Comparison of ENCODE assay signal across 25 cellular contexts in the genomic region with DNA sequence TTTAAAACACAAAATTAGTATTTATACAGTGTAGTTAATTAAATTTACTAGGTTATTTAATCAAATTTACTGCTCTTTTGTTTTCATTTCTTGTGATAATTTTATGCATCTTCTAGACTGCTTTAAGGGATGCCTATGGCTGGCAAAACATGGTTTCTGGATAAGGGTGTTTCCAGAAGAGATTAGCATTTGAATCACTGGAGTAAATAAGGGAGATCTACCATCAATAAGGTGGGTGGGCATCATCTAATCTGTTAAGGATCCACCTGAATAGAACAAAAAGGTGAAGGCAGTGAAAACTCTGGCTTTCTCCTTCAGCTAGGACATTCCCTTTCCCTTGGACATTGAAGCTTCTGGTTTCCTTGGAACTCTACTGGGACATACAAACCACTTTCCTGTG.
DNase-seq lines count a peak whose midpoint lies in the region; ATAC-seq, FAIRE-seq and TF ChIP-seq lines count a peak whose summit lies in the region.
"Had no signal": no experiment of that assay in that cellular context is flagged by ENCODE, and none has a peak within 500 bp of the region (broad histone marks: within the 10 kb centered on the region; RNA-seq: fewer than 3 reads in every experiment).

No MANE protein-coding gene starts in this region.

- TF ChIP-seq RAD21 in H1 (IDR thresholded peaks at IDR 0.05 in 1 of 2, conservative IDR thresholded peaks at IDR 0.05 in 1 of 2; ENCODE audit: low read depth in 2 of 2, low read length in 2 of 2), result no peak

- H3K79me1 ChIP-seq in H1 (ENCODE audit: low read depth, low read length) (no peaks in the 10 kb centered on the region), trophoblast cell (ENCODE audit: low read length) (no peaks in the 10 kb centered on the region)

- peaks cover 18% of the 10 kb centered on the region for H3K36me3 Mint-ChIP-seq in GM23338 (ENCODE audit: low read depth)
- H3K36me3 Mint-ChIP-seq: CD14-positive monocyte; CD8-positive, alpha-beta memory T cell had no signal

- H3K27ac ChIP-seq in GM23338 (ENCODE audit: low read depth) (peak overlapping the region; percentile 71; the same call in 1 of the 2 replicates), HEK293 (ENCODE audit: extremely low read depth, low read depth, low read length) (no peak overlapping the region), H1 (ENCODE audit: low read depth, low read length) (peak overlapping the region; percentile 40; the same call in 1 of the 2 replicates), trophoblast cell (ENCODE audit: low read depth, low read length) (no peak overlapping the region)
- H3K27ac ChIP-seq: A549; BLaER1 treated with 17β-estradiol and CSF1 and Interleukin-3, amounts not matched to agents 10 nM and 100 nM; GM23248 had no signal

- H4K5ac ChIP-seq in H1 (ENCODE audit: insufficient read length, low read depth, low read length), result peak overlapping the region; percentile 79

- H2AK5ac ChIP-seq in H1 (ENCODE audit: low read depth, low read length) (no peak overlapping the region), trophoblast cell (ENCODE audit: low read length) (no peak overlapping the region)

- H3K14ac ChIP-seq in H1 (ENCODE audit: insufficient read length), result no peak overlapping the region
- H3K14ac ChIP-seq in trophoblast cell (ENCODE audit: low read length), result no peak overlapping the region

- H2AFZ ChIP-seq in GM23338 (no peak overlapping the region), H1 (ENCODE audit: low read length) (no peak overlapping the region), trophoblast cell (ENCODE audit: insufficient read depth, low read length, poor library complexity) (no peak overlapping the region)
- H2AFZ ChIP-seq: GM23248 had no signal

- H2BK120ac ChIP-seq in H1 (replicated peaks; ENCODE audit: low read depth, low read length), result peak overlapping the region; percentile 85
- H2BK120ac ChIP-seq in trophoblast cell (ENCODE audit: insufficient read depth, low read length, poor library complexity), result no peak overlapping the region

- H3F3A ChIP-seq in GM23338 (replicated peaks; ENCODE audit: low read depth), result no peaks in the 10 kb centered on the region

- H3K79me2 ChIP-seq in GM23338 (replicated peaks; ENCODE audit: insufficient read depth) (no peaks in the 10 kb centered on the region), H1 (ENCODE audit: control insufficient read depth in 1 of 2, insufficient read depth in 2 of 2, low read length in 2 of 2) (no peaks in the 10 kb centered on the region), trophoblast cell (ENCODE audit: control insufficient read depth, insufficient read depth, low read length, poor library complexity) (no peaks in the 10 kb centered on the region)

- H3K18ac ChIP-seq in H1 (ENCODE audit: extremely low read depth, low read length), result no peak overlapping the region
- H3K18ac ChIP-seq in trophoblast cell (ENCODE audit: low read length), result no peak overlapping the region

- peaks cover 19% of the 10 kb centered on the region for H3K9me3 Mint-ChIP-seq in GM23338
- H3K9me3 Mint-ChIP-seq: CD4-positive, alpha-beta T cell; CD8-positive, alpha-beta memory T cell had no signal

- FAIRE-seq in H1 (lab: Jason Lieb, UNC), result no peak
- FAIRE-seq: A549, D721Med, GM12891, GM18507, H54 had no signal

- H4K91ac ChIP-seq in H1 (replicated peaks; ENCODE audit: insufficient read length, low read length) (peak overlapping the region; percentile 10), trophoblast cell (ENCODE audit: low read depth, low read length) (no peak overlapping the region)

- TF ChIP-seq CTCF in GM23338 (conservative IDR thresholded peaks at IDR 0.05; ENCODE audit: low read depth in 2 of 2) (no peak), HEK293 (tag by site-specific recombination; IDR thresholded peaks at IDR 0.05) (no peak), H1 (IDR thresholded peaks at IDR 0.05; ENCODE audit: control extremely low read depth in 1 of 3, insufficient read depth in 1 of 3, low read depth in 1 of 3, low read length in 3 of 3) (no peak)

- no peaks in the 10 kb centered on the region for H3K9me3 ChIP-seq in HEK293 (ENCODE audit: control insufficient read depth, insufficient read depth, low read depth, low read length)
- H3K9me3 ChIP-seq in H1 (ENCODE audit: insufficient read depth in 2 of 2, low read depth in 1 of 2, low read length in 1 of 2), result peaks cover 7 to 8% of the 10 kb centered on the region in 2 experiments
- no peaks in the 10 kb centered on the region for H3K9me3 ChIP-seq in trophoblast cell (ENCODE audit: insufficient read depth, low read depth, low read length)
- H3K9me3 ChIP-seq: A549; BE2C; BLaER1 treated with 17β-estradiol and CSF1 and Interleukin-3, amounts not matched to agents 10 nM and 100 nM had no signal

- H2BK12ac ChIP-seq in H1 (ENCODE audit: low read depth, low read length) (no peak overlapping the region), trophoblast cell (ENCODE audit: low read length) (no peak overlapping the region)

- H3K27me3 Mint-ChIP-seq in GM23338 (ENCODE audit: insufficient read depth, low read depth, poor library complexity), result peaks cover 3% of the 10 kb centered on the region

- H3K27ac Mint-ChIP-seq in GM23338, result peak overlapping the region; percentile 88
- H3K27ac Mint-ChIP-seq: CD14-positive monocyte; CD4-positive, alpha-beta T cell; CD8-positive, alpha-beta memory T cell had no signal

- no peak for DNase-seq in GM23338 (ENCODE audit: low spot score)
- DNase-seq in H1 (ENCODE audit: low read depth in 1 of 2, low spot score in 2 of 2), result no peak
- DNase-seq in trophoblast cell, result no peak
- DNase-seq in cerebellum (ENCODE audit: low spot score), result no peak
- DNase-seq: 8988T; ACHN; AML-193; BE2C; CD4-positive, alpha-beta T cell; CD8-positive, alpha-beta memory T cell; DMS 273 treated with DMSO at 0.1 percent for 48 hours; DMS79; GF-D8; GM23248; HCEC 1CT had no signal

- H3K4me3 ChIP-seq in GM23338 (no peak overlapping the region), HEK293 (ENCODE audit: low read depth, low read length) (no peak overlapping the region), H1 (ENCODE audit: extremely low read depth in 1 of 4, insufficient read depth in 2 of 4, low read depth in 3 of 4, low read length in 4 of 4) (no peak overlapping the region), trophoblast cell (ENCODE audit: low read depth, low read length) (no peak overlapping the region)
- H3K4me3 ChIP-seq: A549; BLaER1 treated with 17β-estradiol and CSF1 and Interleukin-3, amounts not matched to agents 10 nM and 100 nM; GM23248 had no signal

- ATAC-seq in GM23338 (no peak; the same call in 2 of the 3 replicates), GM19395 (IDR thresholded peaks at IDR 0.05; ENCODE audit: unreplicated experiment) (no peak), GM18867 (IDR thresholded peaks at IDR 0.05; ENCODE audit: unreplicated experiment) (no peak)
- ATAC-seq: A549 had no signal

- H4K12ac ChIP-seq in trophoblast cell (ENCODE audit: low read depth, low read length), result no peak overlapping the region

- CTCF ChIA-PET in HEK293 (lab: Yijun Ruan, JAX), result no interaction called here
- CTCF ChIA-PET in H1 (lab: Charles Lee; ENCODE audit: partially characterized antibody), result interaction anchor here (0.6 to 1.2 kb wide), 4 partner anchors 11 to 397 kb away, joined by 3 to 4 read pairs (median 3); no protein-coding TSS in a partner anchor

- H3K9ac ChIP-seq in H1 (replicated peaks in 1 of 4; ENCODE audit: extremely low read depth in 1 of 4, low read depth in 3 of 4, low read length in 3 of 4) (no peak overlapping the region), trophoblast cell (ENCODE audit: low read length) (peak overlapping the region; percentile 72)
- H3K9ac ChIP-seq: BLaER1 treated with 17β-estradiol and CSF1 and Interleukin-3, amounts not matched to agents 10 nM and 100 nM; GM23248 had no signal

- H3K9me2 ChIP-seq in GM23338 (ENCODE audit: insufficient read depth), result peaks cover 9% of the 10 kb centered on the region; the same call in 1 of the 2 replicates

- H3K4me2 ChIP-seq in GM23338, result peak overlapping the region; percentile 36; the same call in 1 of the 2 replicates
- H3K4me2 ChIP-seq in H1 (ENCODE audit: insufficient read depth in 1 of 2, low read depth in 2 of 2, low read length in 2 of 2), result no peak overlapping the region; a peak in 1 of 4 replicates
- H3K4me2 ChIP-seq in trophoblast cell (ENCODE audit: low read length), result no peak overlapping the region
- H3K4me2 ChIP-seq: A549; BLaER1 treated with 17β-estradiol and CSF1 and Interleukin-3, amounts not matched to agents 10 nM and 100 nM had no signal

- no peak overlapping the region for H3K56ac ChIP-seq in H1 (replicated peaks; ENCODE audit: insufficient read length, low read depth, low read length)

- TF ChIP-seq EP300 in H1 (IDR thresholded peaks at IDR 0.05; ENCODE audit: borderline replicate concordance in 1 of 2, low read depth in 2 of 2, low read length in 2 of 2), result no peak

- H3K4me3 Mint-ChIP-seq in GM23338, result no peak overlapping the region
- H3K4me3 Mint-ChIP-seq: CD14-positive monocyte; CD4-positive, alpha-beta T cell; CD8-positive, alpha-beta memory T cell had no signal

- 0 out of 2 replicates have a peak overlapping the region, but pooled peaks have one; percentile 23 for H2BK20ac ChIP-seq in H1 (ENCODE audit: low read length)

- H2BK15ac ChIP-seq in H1 (ENCODE audit: low read length), result no peak overlapping the region

- POLR2A ChIA-PET in HEK293 (lab: Yijun Ruan, JAX), result no interaction called here
- POLR2A ChIA-PET in H1 (lab: Charles Lee; ENCODE audit: partially characterized antibody), result no interaction called here

- H3K23ac ChIP-seq in H1 (ENCODE audit: insufficient read length), result no peak overlapping the region
- no peak overlapping the region for H3K23ac ChIP-seq in trophoblast cell (ENCODE audit: low read length)

- H3K36me3 ChIP-seq in GM23338 (ENCODE audit: insufficient read depth) (no peaks in the 10 kb centered on the region), HEK293 (ENCODE audit: control insufficient read depth in 2 of 2, insufficient read depth in 1 of 2, low read length in 2 of 2) (no peaks in the 10 kb centered on the region), H1 (ENCODE audit: control insufficient read depth in 2 of 4, insufficient read depth in 4 of 4, low read length in 3 of 4) (no peaks in the 10 kb centered on the region; a peak in 1 of 8 replicates), trophoblast cell (ENCODE audit: control insufficient read depth in 1 of 2, insufficient read depth in 2 of 2, low read length in 2 of 2) (no peaks in the 10 kb centered on the region)
- H3K36me3 ChIP-seq: BE2C; BLaER1 treated with 17β-estradiol and CSF1 and Interleukin-3, amounts not matched to agents 10 nM and 100 nM had no signal

- H3K23me2 ChIP-seq in H1 (ENCODE audit: low read depth, low read length), result no peaks in the 10 kb centered on the region

- peaks cover 18% of the 10 kb centered on the region for H3K4me1 Mint-ChIP-seq in GM23338
- H3K4me1 Mint-ChIP-seq: CD14-positive monocyte; CD8-positive, alpha-beta memory T cell had no signal

- H3K4ac ChIP-seq in H1 (replicated peaks; ENCODE audit: insufficient read length, low read depth, low read length) (no peak overlapping the region), trophoblast cell (ENCODE audit: low read depth, low read length) (no peak overlapping the region)

- H2BK5ac ChIP-seq in H1 (ENCODE audit: low read depth, low read length) (peak overlapping the region; percentile 16; the same call in 1 of the 2 replicates), trophoblast cell (ENCODE audit: low read depth, low read length, poor library complexity) (no peak overlapping the region)

- no peaks in the 10 kb centered on the region for H3K27me3 ChIP-seq in GM23338 (ENCODE audit: insufficient read depth)
- H3K27me3 ChIP-seq in H1 (replicated peaks in 1 of 4; ENCODE audit: control insufficient read depth in 3 of 4, extremely low read depth in 1 of 4, insufficient read depth in 3 of 4, low read length in 3 of 4), result no peaks in the 10 kb centered on the region
- no peaks in the 10 kb centered on the region for H3K27me3 ChIP-seq in trophoblast cell (ENCODE audit: insufficient read depth, low read length)
- H3K27me3 ChIP-seq: BE2C; BLaER1 treated with 17β-estradiol and CSF1 and Interleukin-3, amounts not matched to agents 10 nM and 100 nM had no signal

- no peak overlapping the region for H4K8ac ChIP-seq in H1 (ENCODE audit: extremely low read depth, insufficient read depth, low read length)
- no peak overlapping the region for H4K8ac ChIP-seq in trophoblast cell (ENCODE audit: low read depth, low read length)

- H3K4me1 ChIP-seq in GM23338 (ENCODE audit: insufficient read depth), result peaks cover 19% of the 10 kb centered on the region
- no peaks in the 10 kb centered on the region for H3K4me1 ChIP-seq in HEK293 (ENCODE audit: control insufficient read depth, insufficient read depth, low read length)
- no peaks in the 10 kb centered on the region for H3K4me1 ChIP-seq in H1 (replicated peaks in 1 of 4; ENCODE audit: control insufficient read depth in 3 of 4, insufficient read depth in 4 of 4, low read length in 3 of 4)
- H3K4me1 ChIP-seq in trophoblast cell (ENCODE audit: control insufficient read depth in 1 of 2, insufficient read depth in 2 of 2, low read length in 2 of 2), result peaks cover 0 to 2% of the 10 kb centered on the region in 2 experiments
- H3K4me1 ChIP-seq: A549; BE2C; BLaER1 treated with 17β-estradiol and CSF1 and Interleukin-3, amounts not matched to agents 10 nM and 100 nM had no signal

- no peak for TF ChIP-seq POLR2A in H1 (IDR thresholded peaks at IDR 0.05; ENCODE audit: control extremely low read depth in 1 of 2, low read depth in 2 of 2, low read length in 2 of 2)

- no peaks in the 10 kb centered on the region for H4K20me1 ChIP-seq in GM23338 (replicated peaks; ENCODE audit: insufficient read depth)
- no peaks in the 10 kb centered on the region for H4K20me1 ChIP-seq in H1 (replicated peaks in 1 of 2; ENCODE audit: control insufficient read depth in 1 of 2, insufficient read depth in 2 of 2, low read length in 2 of 2)
- H4K20me1 ChIP-seq: BLaER1 treated with 17β-estradiol and CSF1 and Interleukin-3, amounts not matched to agents 10 nM and 100 nM had no signal

Comparison
In these comparisons a context has a peak if more than half of its experiments do, and no peak if none do; other contexts are left out.
1. H3K27ac ChIP-seq: peak in GM23338 (single experiment) and H1 (single experiment); none in HEK293 (single experiment) and trophoblast cell (single experiment).